Comparison of ENCODE assay signal across 15 cellular contexts in genomic region chr4:23680616-23681518, GRCh38.
DNase-seq lines count a peak whose midpoint lies in the region; ATAC-seq and TF ChIP-seq lines count a peak whose summit lies in the region.
"Had no signal": no experiment of that assay in that cellular context is flagged by ENCODE, and none has a peak within 500 bp of the region (broad histone marks: within the 10 kb centered on the region; RNA-seq: fewer than 3 reads in every experiment).

No MANE protein-coding gene starts in this region.

- in situ Hi-C loops in astrocyte of the spinal cord (cut with HindIII; ENCODE audit: low sequenced_read_pairs): no loop called here

- no peaks in the 10 kb centered on the region for H3K9me3 ChIP-seq in HEK293 (ENCODE audit: control insufficient read depth, insufficient read depth, low read depth, low read length)
- H3K9me3 ChIP-seq: neutrophil had no signal

- H3K4me1 ChIP-seq in HEK293 (ENCODE audit: control insufficient read depth, insufficient read depth, low read length): no peaks in the 10 kb centered on the region

- H3K36me3 ChIP-seq in HEK293 (ENCODE audit: control insufficient read depth in 2 of 2, insufficient read depth in 1 of 2, low read length in 2 of 2): no peaks in the 10 kb centered on the region
- H3K36me3 ChIP-seq: neutrophil had no signal

- POLR2A ChIA-PET in HEK293 (lab: Yijun Ruan, JAX): no interaction called here

- H3K27ac ChIP-seq in HEK293 (ENCODE audit: extremely low read depth, low read depth, low read length): no peak overlapping the region
- H3K27ac ChIP-seq: neutrophil had no signal

- TF ChIP-seq CTCF in HEK293 (tag by site-specific recombination; IDR thresholded peaks at IDR 0.05) (no peak), astrocyte of the spinal cord (IDR thresholded peaks at IDR 0.05; ENCODE audit: low read depth, low read length) (no peak)

- ATAC-seq in GM21447 (IDR thresholded peaks at IDR 0.05; ENCODE audit: unreplicated experiment): no peak
- ATAC-seq: activated CD8-positive, alpha-beta memory T cell treated with anti-CD3 and anti-CD28 coated beads, Interleukin-2, amount 10 ng/mL, durations not matched to agents 7 days and 5 days had no signal

- H3K4me3 ChIP-seq in HEK293 (ENCODE audit: low read depth, low read length): no peak overlapping the region
- H3K4me3 ChIP-seq in astrocyte of the spinal cord (ENCODE audit: low read depth, low read length): no peak overlapping the region

- CTCF ChIA-PET in HEK293 (lab: Yijun Ruan, JAX): interaction anchor here (0.9 kb wide), 1 partner anchor 10 kb away, joined by 6 read pairs; no protein-coding TSS in a partner anchor

- DNase-seq in A172 (ENCODE audit: low spot score) (peak; percentile 27), astrocyte of the spinal cord (ENCODE audit: low read depth, low spot score) (peak; percentile 7), kidney tubule cell (ENCODE audit: low spot score) (peak; percentile 68), activated T-cell treated with anti-CD3 and anti-CD28 coated beads for 4 hours (no peak), NCI-H748 (lab: John Stamatoyannopoulos, UW; ENCODE audit: unreplicated experiment) (no peak), SKM-1 (lab: John Stamatoyannopoulos, UW; ENCODE audit: unreplicated experiment) (no peak)
- DNase-seq: activated CD4-positive, CD25-positive, alpha-beta regulatory T cell; activated CD8-positive, alpha-beta memory T cell treated with anti-CD3 and anti-CD28 coated beads, Interleukin-2, amount 10 ng/mL, durations not matched to agents 7 days and 5 days; central memory CD4-positive, alpha-beta T cell; mesendoderm; small intestine; SW 1271 had no signal

TF ChIP-seq in HEK293, 187 proteins besides CTCF, POLR2A, EP300 and RAD21:
- TF ChIP-seq KLF10 (tag by site-specific recombination; IDR thresholded peaks at IDR 0.05): no peak
- TF ChIP-seq, protein P1, sequence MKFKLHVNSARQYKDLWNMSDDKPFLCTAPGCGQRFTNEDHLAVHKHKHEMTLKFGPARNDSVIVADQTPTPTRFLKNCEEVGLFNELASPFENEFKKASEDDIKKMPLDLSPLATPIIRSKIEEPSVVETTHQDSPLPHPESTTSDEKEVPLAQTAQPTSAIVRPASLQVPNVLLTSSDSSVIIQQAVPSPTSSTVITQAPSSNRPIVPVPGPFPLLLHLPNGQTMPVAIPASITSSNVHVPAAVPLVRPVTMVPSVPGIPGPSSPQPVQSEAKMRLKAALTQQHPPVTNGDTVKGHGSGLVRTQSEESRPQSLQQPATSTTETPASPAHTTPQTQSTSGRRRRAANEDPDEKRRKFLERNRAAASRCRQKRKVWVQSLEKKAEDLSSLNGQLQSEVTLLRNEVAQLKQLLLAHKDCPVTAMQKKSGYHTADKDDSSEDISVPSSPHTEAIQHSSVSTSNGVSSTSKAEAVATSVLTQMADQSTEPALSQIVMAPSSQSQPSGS (tag by site-specific recombination; IDR thresholded peaks at IDR 0.05; ENCODE audit: low read depth): peak; percentile 43; the same call in 1 of the 2 replicates
TF ChIP-seq in HEK293: peak in this region for 1.

Comparison
In these comparisons a context has a peak if more than half of its experiments do, and no peak if none do; other contexts are left out.
1. DNase-seq: peak in A172 (single experiment), astrocyte of the spinal cord (single experiment) and kidney tubule cell (single experiment); none in activated T-cell treated with anti-CD3 and anti-CD28 coated beads for 4 hours (single experiment), NCI-H748 (single experiment) and SKM-1 (single experiment).